15 cellular contexts compared by ENCODE assay signal in genomic region chr5:72079288-72079687, GRCh38. TPM values are rescaled to one million over a fixed set of nuclear protein-coding genes. Genes with fewer than 3 reads are reported as not detected.
A peak's percentile ranks its signal among the peaks of the same experiment; 100 is the strongest.
DNase-seq lines count a peak whose midpoint lies in the region; ATAC-seq lines count a peak whose summit lies in the region.
"Had no signal": no experiment of that assay in that cellular context is flagged by ENCODE, and none has a peak within 500 bp of the region (broad histone marks: within the 10 kb centered on the region; RNA-seq: fewer than 3 reads in every experiment).

No MANE protein-coding gene starts in this region.

- no peak overlapping the region for H3K27ac Mint-ChIP-seq in activated naive CD4-positive, alpha-beta T cell treated with anti-CD3 and anti-CD28 coated beads, Interleukin-2, amount 10 ng/mL, durations not matched to agents 7 days and 5 days
- H3K27ac Mint-ChIP-seq: activated B cell treated with CpG ODN at 0.5 μM for 24 hours; CD8-positive, alpha-beta memory T cell had no signal

- no peak for ATAC-seq in HG03045 (IDR thresholded peaks at IDR 0.05; ENCODE audit: unreplicated experiment)

- H2AK5ac ChIP-seq in mesenchymal stem cell (ENCODE audit: low read length, severe bottlenecking): no peak overlapping the region

- H3K4ac ChIP-seq in mesenchymal stem cell (ENCODE audit: low read depth in 1 of 2, low read length in 2 of 2): no peak overlapping the region

- H3K9me3 ChIP-seq in mesenchymal stem cell (ENCODE audit: control insufficient read depth, low read length): no peaks in the 10 kb centered on the region

- H3K4me1 Mint-ChIP-seq in activated naive CD4-positive, alpha-beta T cell treated with anti-CD3 and anti-CD28 coated beads, Interleukin-2, amount 10 ng/mL, durations not matched to agents 7 days and 5 days: no peaks in the 10 kb centered on the region
- H3K4me1 Mint-ChIP-seq: activated B cell treated with CpG ODN at 0.5 μM for 24 hours; CD8-positive, alpha-beta memory T cell had no signal

- no peak overlapping the region for H3K23ac ChIP-seq in mesenchymal stem cell (ENCODE audit: low read length in 2 of 2)

- no peak overlapping the region for H3K9ac ChIP-seq in mesenchymal stem cell (ENCODE audit: low read length)
- H3K9ac ChIP-seq: GM23248 had no signal

- H3K36me3 Mint-ChIP-seq in activated naive CD4-positive, alpha-beta T cell treated with anti-CD3 and anti-CD28 coated beads, Interleukin-2, amount 10 ng/mL, durations not matched to agents 7 days and 5 days: no peaks in the 10 kb centered on the region
- H3K36me3 Mint-ChIP-seq: CD8-positive, alpha-beta memory T cell had no signal

- no peaks in the 10 kb centered on the region for H3K9me3 Mint-ChIP-seq in activated naive CD4-positive, alpha-beta T cell treated with anti-CD3 and anti-CD28 coated beads, Interleukin-2, amount 10 ng/mL, durations not matched to agents 7 days and 5 days
- H3K9me3 Mint-ChIP-seq: activated B cell treated with CpG ODN at 0.5 μM for 24 hours; CD8-positive, alpha-beta memory T cell had no signal

- H3K14ac ChIP-seq in mesenchymal stem cell (ENCODE audit: low read length in 2 of 2): no peak overlapping the region

- no peak overlapping the region for H2AFZ ChIP-seq in mesenchymal stem cell (ENCODE audit: low read depth, low read length)
- H2AFZ ChIP-seq: GM23248 had no signal

- WGBS in mesenchymal stem cell: 23% methylated on average over 7 of the region's 7 CpGs

- no peak overlapping the region for H3K4me2 ChIP-seq in mesenchymal stem cell (ENCODE audit: low read length, poor library complexity, severe bottlenecking)

- H3K18ac ChIP-seq in mesenchymal stem cell (ENCODE audit: low read depth in 1 of 2, low read length in 2 of 2): no peak overlapping the region

- H3K36me3 ChIP-seq in mesenchymal stem cell (ENCODE audit: control insufficient read depth in 1 of 2, insufficient read depth in 2 of 2, low read depth in 1 of 2, low read length in 2 of 2): no peaks in the 10 kb centered on the region

- peak; percentile 18 for DNase-seq in EH (ENCODE audit: low read depth)
- DNase-seq in NCI-H69 (lab: John Stamatoyannopoulos, UW): peak; percentile 83
- peak; percentile 74 for DNase-seq in ecto neural progenitor cell (ENCODE audit: low spot score)
- DNase-seq in mesenchymal stem cell: peak; percentile 10
- DNase-seq in activated naive CD4-positive, alpha-beta T cell treated with anti-CD3 and anti-CD28 coated beads, Interleukin-2, amount 10 ng/mL, durations not matched to agents 7 days and 5 days: no peak
- no peak for DNase-seq in NCI-H2171 treated with DMSO at 0.1 percent for 48 hours (lab: John Stamatoyannopoulos, UW)
- DNase-seq in hippocampal formation (lab: John Stamatoyannopoulos, UW): no peak
- DNase-seq: activated B cell treated with CpG ODN at 0.5 μM for 24 hours; activated T-cell treated with anti-CD3 and anti-CD28 coated beads, Interleukin-2, amount 50 U/mL, for 48 hours; aorta; CD8-positive, alpha-beta memory T cell; GM23248; KG1; midbrain had no signal

- no peaks in the 10 kb centered on the region for H3K4me1 ChIP-seq in mesenchymal stem cell (ENCODE audit: control insufficient read depth, insufficient read depth, low read depth, low read length)

- no peak overlapping the region for H4K91ac ChIP-seq in mesenchymal stem cell (ENCODE audit: low read length)

- no peak overlapping the region for H2BK120ac ChIP-seq in mesenchymal stem cell (ENCODE audit: low read depth, low read length)

- H2BK15ac ChIP-seq in mesenchymal stem cell (ENCODE audit: low read depth, poor library complexity, severe bottlenecking): no peak overlapping the region

- H3K4me3 Mint-ChIP-seq in activated naive CD4-positive, alpha-beta T cell treated with anti-CD3 and anti-CD28 coated beads, Interleukin-2, amount 10 ng/mL, durations not matched to agents 7 days and 5 days: no peak overlapping the region
- H3K4me3 Mint-ChIP-seq: activated B cell treated with CpG ODN at 0.5 μM for 24 hours; CD8-positive, alpha-beta memory T cell had no signal

- H3K4me3 ChIP-seq in mesenchymal stem cell (ENCODE audit: insufficient read depth in 1 of 2, low read depth in 1 of 2, low read length in 2 of 2): no peak overlapping the region
- H3K4me3 ChIP-seq: GM23248 had no signal

- H2BK12ac ChIP-seq in mesenchymal stem cell (ENCODE audit: low read length in 2 of 2): no peak overlapping the region

- no peak overlapping the region for H4K8ac ChIP-seq in mesenchymal stem cell (ENCODE audit: low read length)

- CTCF ChIA-PET in activated naive CD4-positive, alpha-beta T cell treated with anti-CD3 and anti-CD28 coated beads, Interleukin-2, amount 10 ng/mL, durations not matched to agents 7 days and 5 days (lab: Charles Lee): no interaction called here

- H3K27me3 Mint-ChIP-seq in activated naive CD4-positive, alpha-beta T cell treated with anti-CD3 and anti-CD28 coated beads, Interleukin-2, amount 10 ng/mL, durations not matched to agents 7 days and 5 days: peaks cover 8% of the 10 kb centered on the region

- no peaks in the 10 kb centered on the region for H3K79me1 ChIP-seq in mesenchymal stem cell (replicated peaks; ENCODE audit: low read length, poor library complexity, severe bottlenecking)

- H2BK5ac ChIP-seq in mesenchymal stem cell (ENCODE audit: low read depth, low read length, poor library complexity, severe bottlenecking): no peak overlapping the region

- H3K27me3 ChIP-seq in mesenchymal stem cell (ENCODE audit: control insufficient read depth in 1 of 2, insufficient read depth in 1 of 2, low read length in 2 of 2): peaks cover 0 to 13% of the 10 kb centered on the region in 2 experiments

- no peak overlapping the region for H3K27ac ChIP-seq in mesenchymal stem cell (ENCODE audit: low read length, poor library complexity, severe bottlenecking)
- H3K27ac ChIP-seq: GM23248 had no signal

RNA-seq across cellular contexts. Expression of gene MAP1B, which starts 28.0 kb away (rescaled TPM):
- 39.4 TPM for polyA plus RNA-seq in mesenchymal stem cell (2013, experiment 1 of 2)
- 35.3 TPM for polyA plus RNA-seq in mesenchymal stem cell (2013, experiment 2 of 2)

Comparison
In these comparisons a context has a peak if more than half of its experiments do, and no peak if none do; other contexts are left out.
1. DNase-seq: peak in EH (single experiment), NCI-H69 (single experiment), ecto neural progenitor cell (single experiment) and mesenchymal stem cell (single experiment); none in activated naive CD4-positive, alpha-beta T cell treated with anti-CD3 and anti-CD28 coated beads, Interleukin-2, amount 10 ng/mL, durations not matched to agents 7 days and 5 days (single experiment), NCI-H2171 treated with DMSO at 0.1 percent for 48 hours (single experiment) and hippocampal formation (0 of 2).